18 cellular contexts compared by ENCODE assay signal in genomic region chr20:57080796-57081195, GRCh38.
DNase-seq lines count a peak whose midpoint lies in the region; ATAC-seq, FAIRE-seq and TF ChIP-seq lines count a peak whose summit lies in the region.
"Had no signal": no experiment of that assay in that cellular context is flagged by ENCODE, and none has a peak within 500 bp of the region (broad histone marks: within the 10 kb centered on the region; RNA-seq: fewer than 3 reads in every experiment).

No MANE protein-coding gene starts in this region.

- FAIRE-seq in HTR-8/SVneo (lab: Jason Lieb, UNC), result peak; percentile 99
- FAIRE-seq: G401.6, GM18507, K562 had no signal

- H3K4me3 ChIP-seq in astrocyte of the cerebellum (ENCODE audit: low read depth, low read length), result no peak overlapping the region
- H3K4me3 ChIP-seq: BLaER1, K562 had no signal

- DNase-seq in AG09319 (ENCODE audit: extremely low read depth, low read depth) (no peak), HTR-8/SVneo (ENCODE audit: insufficient read length, low spot score) (peak; percentile 66), astrocyte of the cerebellum (ENCODE audit: low read depth) (no peak), islet precursor cell (peak; percentile 78)
- DNase-seq: activated naive CD8-positive, alpha-beta T cell treated with anti-CD3 and anti-CD28 coated beads, Interleukin-2, amount 50 U/mL, for 24 hours; cortex of kidney; NCI-H1436 treated with DMSO at 0.1 percent for 48 hours; NCI-H510A; stimulated activated CD4-positive, alpha-beta T cell treated with anti-CD3 and anti-CD28 coated beads, Interleukin-4, amount 100 ng/mL, for 4 hours; stimulated activated naive CD4-positive, alpha-beta T cell had no signal

- TF ChIP-seq CTCF in AG09319 (IDR thresholded peaks at IDR 0.05; ENCODE audit: low read depth, low read length) (peak; percentile 51), astrocyte of the cerebellum (IDR thresholded peaks at IDR 0.05; ENCODE audit: low read depth, low read length, missing control alignments) (peak; percentile 46)

- in situ Hi-C loops in astrocyte of the cerebellum (cut with HindIII; ENCODE audit: low sequenced_read_pairs), result no loop called here

- ATAC-seq in GM21381 (IDR thresholded peaks at IDR 0.05; ENCODE audit: unreplicated experiment) (no peak), GM21825 (IDR thresholded peaks at IDR 0.05; ENCODE audit: unreplicated experiment) (no peak), HG02981 (IDR thresholded peaks at IDR 0.05; ENCODE audit: unreplicated experiment) (no peak), GM18870 (IDR thresholded peaks at IDR 0.05; ENCODE audit: unreplicated experiment) (no peak)
- ATAC-seq: activated naive CD8-positive, alpha-beta T cell treated with anti-CD3 and anti-CD28 coated beads, Interleukin-2, amount 50 U/mL, for 24 hours; K562 had no signal

Comparison
In these comparisons a context has a peak if more than half of its experiments do, and no peak if none do; other contexts are left out.
1. DNase-seq: peak in HTR-8/SVneo (single experiment) and islet precursor cell (single experiment); none in AG09319 (single experiment) and astrocyte of the cerebellum (single experiment).